Comparison of ENCODE assay signal across 8 cellular contexts in the genomic region with DNA sequence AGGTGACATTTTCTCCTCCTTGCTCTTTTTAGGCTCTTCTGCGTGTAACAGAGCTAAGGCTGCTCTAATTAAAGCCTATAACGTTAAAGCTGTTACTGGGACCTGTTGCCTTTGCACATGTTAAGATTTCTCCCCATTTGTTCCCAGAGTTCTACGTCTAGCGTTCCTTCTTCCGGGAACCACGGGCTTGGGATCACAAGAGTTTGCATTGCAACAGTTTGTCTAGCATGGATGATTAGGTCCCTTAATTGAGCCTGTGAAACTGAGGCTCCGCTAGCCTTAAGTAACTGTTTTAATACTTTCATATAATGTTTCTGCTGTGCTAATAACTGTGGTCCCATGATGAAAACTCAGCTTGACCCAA. TPM values are rescaled to one million over a fixed set of nuclear protein-coding genes. Genes with fewer than 3 reads are reported as not detected.
DNase-seq lines count a peak whose midpoint lies in the region; ATAC-seq and TF ChIP-seq lines count a peak whose summit lies in the region.

No MANE protein-coding gene starts in this region.

- peaks cover 4% of the 10 kb centered on the region for H3K27me3 Mint-ChIP-seq in activated CD4-positive, alpha-beta T cell treated with anti-CD3 and anti-CD28 coated beads, Interleukin-2, amount 10 ng/mL, durations not matched to agents 7 days and 5 days
- peaks cover 27% of the 10 kb centered on the region for H3K27me3 Mint-ChIP-seq in MCF 10A (ENCODE audit: insufficient read depth, unreplicated experiment)

- H3K9me3 ChIP-seq in tibial nerve, result no peaks in the 10 kb centered on the region

- peak overlapping the region; percentile 99 for H3K27ac Mint-ChIP-seq in activated CD4-positive, alpha-beta T cell treated with anti-CD3 and anti-CD28 coated beads, Interleukin-2, amount 10 ng/mL, durations not matched to agents 7 days and 5 days
- H3K27ac Mint-ChIP-seq in MCF 10A (ENCODE audit: low read depth, unreplicated experiment), result no peak overlapping the region

- intact Hi-C loops in MCF 10A (cut with micrococcal nuclease), result no loop called here

- H3K9me3 Mint-ChIP-seq in activated CD4-positive, alpha-beta T cell treated with anti-CD3 and anti-CD28 coated beads, Interleukin-2, amount 10 ng/mL, durations not matched to agents 7 days and 5 days, result peaks cover 2% of the 10 kb centered on the region
- H3K9me3 Mint-ChIP-seq in MCF 10A (ENCODE audit: unreplicated experiment), result no peaks in the 10 kb centered on the region

- no peak for ATAC-seq in GM19467 (IDR thresholded peaks at IDR 0.05; ENCODE audit: unreplicated experiment)

- TF ChIP-seq CTCF in MCF 10A (IDR thresholded peaks at IDR 0.05; ENCODE audit: unreplicated experiment), result no peak
- TF ChIP-seq CTCF in tibial nerve (IDR thresholded peaks at IDR 0.05), result no peak

- H3K4me1 ChIP-seq in tibial nerve, result peaks cover 0 to 20% (median 0%) of the 10 kb centered on the region in 4 donors

- TF ChIP-seq EP300 in tibial nerve (IDR thresholded peaks at IDR 0.05), result no peak

- WGBS in tibial nerve, 2 donors, result 9 to 22% methylated on average over 7 of the region's 7 CpGs

- POLR2A ChIA-PET in activated CD4-positive, alpha-beta T cell treated with anti-CD3 and anti-CD28 coated beads, Interleukin-2, amount 10 ng/mL, durations not matched to agents 7 days and 5 days (lab: Charles Lee), result interaction anchor here (0.6 kb wide), 1 partner anchor 42 kb away, joined by 3 read pairs; no protein-coding TSS in a partner anchor
- POLR2A ChIA-PET in MCF 10A (lab: Yijun Ruan, JAX), result interaction anchor here (2.4 kb wide), 1 partner anchor 11 kb away, joined by 8 read pairs; no protein-coding TSS in a partner anchor

- TF ChIP-seq POLR2A in tibial nerve (IDR thresholded peaks at IDR 0.05), result no peak

- peak overlapping the region in 1 of 4 donors; percentile 69 for H3K27ac ChIP-seq in tibial nerve

- BruUV-seq in MCF 10A (replicated peaks; lab: Mats Ljungman, UMichigan), result no TSS peak

- H3K4me3 ChIP-seq in tibial nerve, result peak overlapping the region; percentile 25 to 47 (median 40)

- H3K4me1 Mint-ChIP-seq in activated CD4-positive, alpha-beta T cell treated with anti-CD3 and anti-CD28 coated beads, Interleukin-2, amount 10 ng/mL, durations not matched to agents 7 days and 5 days, result peaks cover 49% of the 10 kb centered on the region
- peaks cover 8% of the 10 kb centered on the region for H3K4me1 Mint-ChIP-seq in MCF 10A (ENCODE audit: insufficient read depth, unreplicated experiment)

- no peaks in the 10 kb centered on the region for H3K27me3 ChIP-seq in tibial nerve

- no peak for DNase-seq in activated CD4-positive, alpha-beta T cell treated with anti-CD3 and anti-CD28 coated beads, Interleukin-2, amount 10 ng/mL, durations not matched to agents 7 days and 5 days
- DNase-seq in activated CD4-positive, alpha-beta T cell treated with anti-CD3 and anti-CD28 coated beads, Interleukin-2, amount 50 U/mL, for 4 hours, result no peak
- DNase-seq in MCF 10A (ENCODE audit: unreplicated experiment) (peak; percentile 2), medulla oblongata (ENCODE audit: extremely low spot score) (peak; percentile 6), tibial nerve (ENCODE audit: low spot score in 2 of 2) (no peak), NCI-H2081 treated with DMSO at 0.1 percent for 48 hours (lab: John Stamatoyannopoulos, UW) (no peak), NCI-H128 (lab: John Stamatoyannopoulos, UW; ENCODE audit: unreplicated experiment) (no peak)

- peaks cover 3% of the 10 kb centered on the region for H3K36me3 Mint-ChIP-seq in activated CD4-positive, alpha-beta T cell treated with anti-CD3 and anti-CD28 coated beads, Interleukin-2, amount 10 ng/mL, durations not matched to agents 7 days and 5 days (ENCODE audit: low read depth)
- H3K36me3 Mint-ChIP-seq in MCF 10A (ENCODE audit: insufficient read depth, unreplicated experiment), result no peaks in the 10 kb centered on the region

- H3K36me3 ChIP-seq in tibial nerve, result no peaks in the 10 kb centered on the region

- peak overlapping the region; percentile 82 for H3K4me3 Mint-ChIP-seq in activated CD4-positive, alpha-beta T cell treated with anti-CD3 and anti-CD28 coated beads, Interleukin-2, amount 10 ng/mL, durations not matched to agents 7 days and 5 days
- peak overlapping the region; percentile 64 for H3K4me3 Mint-ChIP-seq in MCF 10A (ENCODE audit: unreplicated experiment)

- CTCF ChIA-PET in activated CD4-positive, alpha-beta T cell treated with anti-CD3 and anti-CD28 coated beads, Interleukin-2, amount 10 ng/mL, durations not matched to agents 7 days and 5 days (lab: Charles Lee), result interaction anchor here (0.8 to 3.1 kb wide), 5 partner anchors 10 to 175 kb away, joined by 3 to 14 read pairs (median 3); no protein-coding TSS in a partner anchor
- CTCF ChIA-PET in MCF 10A (lab: Yijun Ruan, JAX), result interaction anchor here (1.4 kb wide), 1 partner anchor 21 kb away, joined by 5 read pairs; no protein-coding TSS in a partner anchor

RNA-seq across cellular contexts. Expression of a gene that starts 16.7 kb away (rescaled TPM):
- not detected for total RNA-seq in activated CD4-positive, alpha-beta T cell treated with anti-CD3 and anti-CD28 coated beads, Interleukin-2, amount 10 ng/mL, durations not matched to agents 7 days and 5 days
- total RNA-seq in MCF 10A (2022) (not detected in 2 replicates), tibial nerve (10 to 100 TPM in 3 of 4 donors, 1 to 10 TPM in 1; 9.6 to 58.1 (median 37.1) TPM)

RNA-seq across cellular contexts. Expression of a gene that starts 28.1 kb away (rescaled TPM):
- 10 to 100 TPM; 45.3 to 48.1 TPM for total RNA-seq in activated CD4-positive, alpha-beta T cell treated with anti-CD3 and anti-CD28 coated beads, Interleukin-2, amount 10 ng/mL, durations not matched to agents 7 days and 5 days
- total RNA-seq in MCF 10A (2022), result 26.1 and 30.9 TPM in 2 replicates
- total RNA-seq in tibial nerve, result 10 to 100 TPM; 18.6 to 66.1 (median 55.0) TPM

Comparison
In these comparisons a context has a peak if more than half of its experiments do, and no peak if none do; other contexts are left out.
1. DNase-seq: peak in MCF 10A (single experiment) and medulla oblongata (single experiment); none in activated CD4-positive, alpha-beta T cell treated with anti-CD3 and anti-CD28 coated beads, Interleukin-2, amount 10 ng/mL, durations not matched to agents 7 days and 5 days (single experiment), activated CD4-positive, alpha-beta T cell treated with anti-CD3 and anti-CD28 coated beads, Interleukin-2, amount 50 U/mL, for 4 hours (0 of 2), tibial nerve (0 of 2), NCI-H2081 treated with DMSO at 0.1 percent for 48 hours (single experiment) and NCI-H128 (single experiment).